1 cellular context compared by ENCODE assay signal in the genomic region with DNA sequence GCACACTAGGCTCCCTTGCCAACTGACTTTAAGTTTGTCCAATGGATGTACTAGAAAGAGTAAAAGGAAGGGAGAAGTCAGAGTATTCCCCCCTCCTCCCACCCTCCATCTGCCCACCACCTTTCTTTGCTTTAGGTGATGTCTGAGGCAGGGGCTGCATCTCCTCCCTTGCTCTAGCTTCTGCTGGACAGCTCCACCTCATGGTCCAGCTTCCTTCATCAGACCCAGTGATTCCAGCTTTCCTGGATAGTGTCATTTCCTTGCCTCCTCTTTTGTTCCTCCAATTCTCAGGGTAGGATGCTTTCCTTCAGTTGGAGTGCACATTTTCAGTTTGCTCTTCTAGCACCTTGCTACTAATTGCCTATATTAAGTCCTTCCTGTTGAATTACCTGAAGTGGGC.
A peak's percentile ranks its signal among the peaks of the same experiment; 100 is the strongest.
TF ChIP-seq lines count a peak whose summit lies in the region.

No MANE protein-coding gene starts in this region.

TF ChIP-seq in HepG2, 621 proteins besides CTCF, POLR2A, EP300 and RAD21 (continued from another document):
- TF ChIP-seq, protein P1, sequence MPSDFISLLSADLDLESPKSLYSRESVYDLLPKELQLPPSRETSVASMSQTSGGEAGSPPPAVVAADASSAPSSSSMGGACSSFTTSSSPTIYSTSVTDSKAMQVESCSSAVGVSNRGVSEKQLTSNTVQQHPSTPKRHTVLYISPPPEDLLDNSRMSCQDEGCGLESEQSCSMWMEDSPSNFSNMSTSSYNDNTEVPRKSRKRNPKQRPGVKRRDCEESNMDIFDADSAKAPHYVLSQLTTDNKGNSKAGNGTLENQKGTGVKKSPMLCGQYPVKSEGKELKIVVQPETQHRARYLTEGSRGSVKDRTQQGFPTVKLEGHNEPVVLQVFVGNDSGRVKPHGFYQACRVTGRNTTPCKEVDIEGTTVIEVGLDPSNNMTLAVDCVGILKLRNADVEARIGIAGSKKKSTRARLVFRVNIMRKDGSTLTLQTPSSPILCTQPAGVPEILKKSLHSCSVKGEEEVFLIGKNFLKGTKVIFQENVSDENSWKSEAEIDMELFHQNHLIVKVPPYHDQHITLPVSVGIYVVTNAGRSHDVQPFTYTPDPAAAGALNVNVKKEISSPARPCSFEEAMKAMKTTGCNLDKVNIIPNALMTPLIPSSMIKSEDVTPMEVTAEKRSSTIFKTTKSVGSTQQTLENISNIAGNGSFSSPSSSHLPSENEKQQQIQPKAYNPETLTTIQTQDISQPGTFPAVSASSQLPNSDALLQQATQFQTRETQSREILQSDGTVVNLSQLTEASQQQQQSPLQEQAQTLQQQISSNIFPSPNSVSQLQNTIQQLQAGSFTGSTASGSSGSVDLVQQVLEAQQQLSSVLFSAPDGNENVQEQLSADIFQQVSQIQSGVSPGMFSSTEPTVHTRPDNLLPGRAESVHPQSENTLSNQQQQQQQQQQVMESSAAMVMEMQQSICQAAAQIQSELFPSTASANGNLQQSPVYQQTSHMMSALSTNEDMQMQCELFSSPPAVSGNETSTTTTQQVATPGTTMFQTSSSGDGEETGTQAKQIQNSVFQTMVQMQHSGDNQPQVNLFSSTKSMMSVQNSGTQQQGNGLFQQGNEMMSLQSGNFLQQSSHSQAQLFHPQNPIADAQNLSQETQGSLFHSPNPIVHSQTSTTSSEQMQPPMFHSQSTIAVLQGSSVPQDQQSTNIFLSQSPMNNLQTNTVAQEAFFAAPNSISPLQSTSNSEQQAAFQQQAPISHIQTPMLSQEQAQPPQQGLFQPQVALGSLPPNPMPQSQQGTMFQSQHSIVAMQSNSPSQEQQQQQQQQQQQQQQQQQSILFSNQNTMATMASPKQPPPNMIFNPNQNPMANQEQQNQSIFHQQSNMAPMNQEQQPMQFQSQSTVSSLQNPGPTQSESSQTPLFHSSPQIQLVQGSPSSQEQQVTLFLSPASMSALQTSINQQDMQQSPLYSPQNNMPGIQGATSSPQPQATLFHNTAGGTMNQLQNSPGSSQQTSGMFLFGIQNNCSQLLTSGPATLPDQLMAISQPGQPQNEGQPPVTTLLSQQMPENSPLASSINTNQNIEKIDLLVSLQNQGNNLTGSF (CRISPR knock-in tag; IDR thresholded peaks at IDR 0.05): no peak
- TF ChIP-seq MIER2 (CRISPR knock-in tag; IDR thresholded peaks at IDR 0.05): peak; percentile 87
- TF ChIP-seq ZNF7 (CRISPR knock-in tag; IDR thresholded peaks at IDR 0.05): 0 out of 2 replicates have a peak, but pooled peaks have one; percentile 38
- no peak for TF ChIP-seq JUNB (CRISPR knock-in tag; IDR thresholded peaks at IDR 0.05; ENCODE audit: borderline replicate concordance)
- TF ChIP-seq, protein P2, sequence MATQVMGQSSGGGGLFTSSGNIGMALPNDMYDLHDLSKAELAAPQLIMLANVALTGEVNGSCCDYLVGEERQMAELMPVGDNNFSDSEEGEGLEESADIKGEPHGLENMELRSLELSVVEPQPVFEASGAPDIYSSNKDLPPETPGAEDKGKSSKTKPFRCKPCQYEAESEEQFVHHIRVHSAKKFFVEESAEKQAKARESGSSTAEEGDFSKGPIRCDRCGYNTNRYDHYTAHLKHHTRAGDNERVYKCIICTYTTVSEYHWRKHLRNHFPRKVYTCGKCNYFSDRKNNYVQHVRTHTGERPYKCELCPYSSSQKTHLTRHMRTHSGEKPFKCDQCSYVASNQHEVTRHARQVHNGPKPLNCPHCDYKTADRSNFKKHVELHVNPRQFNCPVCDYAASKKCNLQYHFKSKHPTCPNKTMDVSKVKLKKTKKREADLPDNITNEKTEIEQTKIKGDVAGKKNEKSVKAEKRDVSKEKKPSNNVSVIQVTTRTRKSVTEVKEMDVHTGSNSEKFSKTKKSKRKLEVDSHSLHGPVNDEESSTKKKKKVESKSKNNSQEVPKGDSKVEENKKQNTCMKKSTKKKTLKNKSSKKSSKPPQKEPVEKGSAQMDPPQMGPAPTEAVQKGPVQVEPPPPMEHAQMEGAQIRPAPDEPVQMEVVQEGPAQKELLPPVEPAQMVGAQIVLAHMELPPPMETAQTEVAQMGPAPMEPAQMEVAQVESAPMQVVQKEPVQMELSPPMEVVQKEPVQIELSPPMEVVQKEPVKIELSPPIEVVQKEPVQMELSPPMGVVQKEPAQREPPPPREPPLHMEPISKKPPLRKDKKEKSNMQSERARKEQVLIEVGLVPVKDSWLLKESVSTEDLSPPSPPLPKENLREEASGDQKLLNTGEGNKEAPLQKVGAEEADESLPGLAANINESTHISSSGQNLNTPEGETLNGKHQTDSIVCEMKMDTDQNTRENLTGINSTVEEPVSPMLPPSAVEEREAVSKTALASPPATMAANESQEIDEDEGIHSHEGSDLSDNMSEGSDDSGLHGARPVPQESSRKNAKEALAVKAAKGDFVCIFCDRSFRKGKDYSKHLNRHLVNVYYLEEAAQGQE (IDR thresholded peaks at IDR 0.05; ENCODE audit: borderline replicate concordance in 1 of 2, low read depth in 1 of 2, low read length in 2 of 2): peak; percentile 38 to 88
